1 cellular context compared by ENCODE assay signal in the genomic region with DNA sequence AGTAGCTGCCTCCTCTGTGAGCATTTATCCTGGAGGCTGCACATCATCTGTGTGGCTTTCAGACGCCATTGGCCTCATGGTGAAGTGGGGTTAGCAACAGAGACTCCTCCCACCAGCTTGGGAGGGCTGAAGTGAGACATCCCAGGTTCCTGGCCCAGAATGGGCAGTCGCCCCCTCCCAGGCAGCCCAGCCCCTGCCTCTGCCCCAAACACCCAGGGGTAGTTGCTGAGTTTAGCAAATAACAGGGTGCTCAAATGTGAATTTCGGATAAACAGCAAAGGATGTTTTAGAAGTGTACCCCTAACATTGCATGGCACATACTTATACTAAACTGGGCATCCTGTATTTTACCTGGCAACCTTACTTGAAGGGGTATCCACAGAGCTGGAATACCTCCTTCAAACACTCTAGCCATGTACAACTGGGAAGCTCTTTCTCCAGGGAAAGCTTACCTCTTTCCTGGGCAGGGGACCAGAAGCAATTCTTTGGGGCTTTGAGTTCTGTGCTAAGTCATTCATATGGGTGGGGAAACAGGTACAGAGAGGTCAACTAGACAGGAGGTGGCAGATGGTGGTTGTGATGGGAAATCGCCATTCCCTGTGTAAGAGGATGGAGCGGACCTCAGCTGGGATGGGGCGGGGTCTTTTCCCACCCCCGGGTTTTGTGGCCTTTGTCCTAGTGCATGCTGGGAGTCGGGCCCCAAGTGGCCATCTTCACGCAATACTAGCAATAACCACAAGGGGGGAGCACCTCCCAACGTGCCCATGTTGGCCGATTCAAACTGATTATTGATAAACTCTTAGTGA.
A peak's percentile ranks its signal among the peaks of the same experiment; 100 is the strongest.
TF ChIP-seq lines count a peak whose summit lies in the region.

No MANE protein-coding gene starts in this region.

TF ChIP-seq in K562, 482 proteins besides CTCF, POLR2A, EP300 and RAD21 (continued from another document and continues in another):
- TF ChIP-seq GTF2E2 (tag; IDR thresholded peaks at IDR 0.05) (peak; percentile 35; the same call in 1 of the 2 replicates), ZFX (CRISPR knock-in tag; IDR thresholded peaks at IDR 0.05) (0 out of 2 replicates have a peak, but pooled peaks have one; percentile 38), CBFA2T2 (conservative IDR thresholded peaks at IDR 0.05) (no peak), ERF (CRISPR knock-in tag; IDR thresholded peaks at IDR 0.05) (0 out of 2 replicates have a peak, but pooled peaks have one; percentile 53), POLR2AphosphoS2 (IDR thresholded peaks at IDR 0.05; ENCODE audit: low read length) (no peak), CHCHD3 (CRISPR knock-in tag; IDR thresholded peaks at IDR 0.05) (peak; percentile 43; the same call in 1 of the 2 replicates), SIN3B (IDR thresholded peaks at IDR 0.05; ENCODE audit: low read depth) (no peak), PTRF (tag; IDR thresholded peaks at IDR 0.05) (no peak), ZNF444 (CRISPR knock-in tag; IDR thresholded peaks at IDR 0.05) (no peak), NFE2 (IDR thresholded peaks at IDR 0.05; ENCODE audit: low read depth) (peak; percentile 33; the same call in 1 of the 2 replicates), NELFE (IDR thresholded peaks at IDR 0.05; ENCODE audit: insufficient read depth, insufficient read length) (no peak), SUPT5H (IDR thresholded peaks at IDR 0.05) (peak; percentile 65), TAF15 (IDR thresholded peaks at IDR 0.05; ENCODE audit: low read depth, low read length) (no peak), ZNF354B (CRISPR knock-in tag; IDR thresholded peaks at IDR 0.05) (no peak)
- TF ChIP-seq, protein P1, sequence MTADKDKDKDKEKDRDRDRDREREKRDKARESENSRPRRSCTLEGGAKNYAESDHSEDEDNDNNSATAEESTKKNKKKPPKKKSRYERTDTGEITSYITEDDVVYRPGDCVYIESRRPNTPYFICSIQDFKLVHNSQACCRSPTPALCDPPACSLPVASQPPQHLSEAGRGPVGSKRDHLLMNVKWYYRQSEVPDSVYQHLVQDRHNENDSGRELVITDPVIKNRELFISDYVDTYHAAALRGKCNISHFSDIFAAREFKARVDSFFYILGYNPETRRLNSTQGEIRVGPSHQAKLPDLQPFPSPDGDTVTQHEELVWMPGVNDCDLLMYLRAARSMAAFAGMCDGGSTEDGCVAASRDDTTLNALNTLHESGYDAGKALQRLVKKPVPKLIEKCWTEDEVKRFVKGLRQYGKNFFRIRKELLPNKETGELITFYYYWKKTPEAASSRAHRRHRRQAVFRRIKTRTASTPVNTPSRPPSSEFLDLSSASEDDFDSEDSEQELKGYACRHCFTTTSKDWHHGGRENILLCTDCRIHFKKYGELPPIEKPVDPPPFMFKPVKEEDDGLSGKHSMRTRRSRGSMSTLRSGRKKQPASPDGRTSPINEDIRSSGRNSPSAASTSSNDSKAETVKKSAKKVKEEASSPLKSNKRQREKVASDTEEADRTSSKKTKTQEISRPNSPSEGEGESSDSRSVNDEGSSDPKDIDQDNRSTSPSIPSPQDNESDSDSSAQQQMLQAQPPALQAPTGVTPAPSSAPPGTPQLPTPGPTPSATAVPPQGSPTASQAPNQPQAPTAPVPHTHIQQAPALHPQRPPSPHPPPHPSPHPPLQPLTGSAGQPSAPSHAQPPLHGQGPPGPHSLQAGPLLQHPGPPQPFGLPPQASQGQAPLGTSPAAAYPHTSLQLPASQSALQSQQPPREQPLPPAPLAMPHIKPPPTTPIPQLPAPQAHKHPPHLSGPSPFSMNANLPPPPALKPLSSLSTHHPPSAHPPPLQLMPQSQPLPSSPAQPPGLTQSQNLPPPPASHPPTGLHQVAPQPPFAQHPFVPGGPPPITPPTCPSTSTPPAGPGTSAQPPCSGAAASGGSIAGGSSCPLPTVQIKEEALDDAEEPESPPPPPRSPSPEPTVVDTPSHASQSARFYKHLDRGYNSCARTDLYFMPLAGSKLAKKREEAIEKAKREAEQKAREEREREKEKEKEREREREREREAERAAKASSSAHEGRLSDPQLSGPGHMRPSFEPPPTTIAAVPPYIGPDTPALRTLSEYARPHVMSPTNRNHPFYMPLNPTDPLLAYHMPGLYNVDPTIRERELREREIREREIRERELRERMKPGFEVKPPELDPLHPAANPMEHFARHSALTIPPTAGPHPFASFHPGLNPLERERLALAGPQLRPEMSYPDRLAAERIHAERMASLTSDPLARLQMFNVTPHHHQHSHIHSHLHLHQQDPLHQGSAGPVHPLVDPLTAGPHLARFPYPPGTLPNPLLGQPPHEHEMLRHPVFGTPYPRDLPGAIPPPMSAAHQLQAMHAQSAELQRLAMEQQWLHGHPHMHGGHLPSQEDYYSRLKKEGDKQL (CRISPR knock-in tag; IDR thresholded peaks at IDR 0.05; ENCODE audit: borderline replicate concordance), result no peak
- TF ChIP-seq, protein P2, sequence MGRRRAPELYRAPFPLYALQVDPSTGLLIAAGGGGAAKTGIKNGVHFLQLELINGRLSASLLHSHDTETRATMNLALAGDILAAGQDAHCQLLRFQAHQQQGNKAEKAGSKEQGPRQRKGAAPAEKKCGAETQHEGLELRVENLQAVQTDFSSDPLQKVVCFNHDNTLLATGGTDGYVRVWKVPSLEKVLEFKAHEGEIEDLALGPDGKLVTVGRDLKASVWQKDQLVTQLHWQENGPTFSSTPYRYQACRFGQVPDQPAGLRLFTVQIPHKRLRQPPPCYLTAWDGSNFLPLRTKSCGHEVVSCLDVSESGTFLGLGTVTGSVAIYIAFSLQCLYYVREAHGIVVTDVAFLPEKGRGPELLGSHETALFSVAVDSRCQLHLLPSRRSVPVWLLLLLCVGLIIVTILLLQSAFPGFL (CRISPR knock-in tag; IDR thresholded peaks at IDR 0.05), result no peak
- TF ChIP-seq, protein P3, sequence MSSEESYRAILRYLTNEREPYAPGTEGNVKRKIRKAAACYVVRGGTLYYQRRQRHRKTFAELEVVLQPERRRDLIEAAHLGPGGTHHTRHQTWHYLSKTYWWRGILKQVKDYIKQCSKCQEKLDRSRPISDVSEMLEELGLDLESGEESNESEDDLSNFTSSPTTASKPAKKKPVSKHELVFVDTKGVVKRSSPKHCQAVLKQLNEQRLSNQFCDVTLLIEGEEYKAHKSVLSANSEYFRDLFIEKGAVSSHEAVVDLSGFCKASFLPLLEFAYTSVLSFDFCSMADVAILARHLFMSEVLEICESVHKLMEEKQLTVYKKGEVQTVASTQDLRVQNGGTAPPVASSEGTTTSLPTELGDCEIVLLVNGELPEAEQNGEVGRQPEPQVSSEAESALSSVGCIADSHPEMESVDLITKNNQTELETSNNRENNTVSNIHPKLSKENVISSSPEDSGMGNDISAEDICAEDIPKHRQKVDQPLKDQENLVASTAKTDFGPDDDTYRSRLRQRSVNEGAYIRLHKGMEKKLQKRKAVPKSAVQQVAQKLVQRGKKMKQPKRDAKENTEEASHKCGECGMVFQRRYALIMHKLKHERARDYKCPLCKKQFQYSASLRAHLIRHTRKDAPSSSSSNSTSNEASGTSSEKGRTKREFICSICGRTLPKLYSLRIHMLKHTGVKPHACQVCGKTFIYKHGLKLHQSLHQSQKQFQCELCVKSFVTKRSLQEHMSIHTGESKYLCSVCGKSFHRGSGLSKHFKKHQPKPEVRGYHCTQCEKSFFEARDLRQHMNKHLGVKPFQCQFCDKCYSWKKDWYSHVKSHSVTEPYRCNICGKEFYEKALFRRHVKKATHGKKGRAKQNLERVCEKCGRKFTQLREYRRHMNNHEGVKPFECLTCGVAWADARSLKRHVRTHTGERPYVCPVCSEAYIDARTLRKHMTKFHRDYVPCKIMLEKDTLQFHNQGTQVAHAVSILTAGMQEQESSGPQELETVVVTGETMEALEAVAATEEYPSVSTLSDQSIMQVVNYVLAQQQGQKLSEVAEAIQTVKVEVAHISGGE (CRISPR knock-in tag; IDR thresholded peaks at IDR 0.05), result no peak
- TF ChIP-seq, protein P4, sequence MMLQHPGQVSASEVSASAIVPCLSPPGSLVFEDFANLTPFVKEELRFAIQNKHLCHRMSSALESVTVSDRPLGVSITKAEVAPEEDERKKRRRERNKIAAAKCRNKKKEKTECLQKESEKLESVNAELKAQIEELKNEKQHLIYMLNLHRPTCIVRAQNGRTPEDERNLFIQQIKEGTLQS (IDR thresholded peaks at IDR 0.05), result no peak
- TF ChIP-seq, protein P4 (CRISPR knock-in tag; conservative IDR thresholded peaks at IDR 0.05), result no peak
- TF ChIP-seq, protein P5, sequence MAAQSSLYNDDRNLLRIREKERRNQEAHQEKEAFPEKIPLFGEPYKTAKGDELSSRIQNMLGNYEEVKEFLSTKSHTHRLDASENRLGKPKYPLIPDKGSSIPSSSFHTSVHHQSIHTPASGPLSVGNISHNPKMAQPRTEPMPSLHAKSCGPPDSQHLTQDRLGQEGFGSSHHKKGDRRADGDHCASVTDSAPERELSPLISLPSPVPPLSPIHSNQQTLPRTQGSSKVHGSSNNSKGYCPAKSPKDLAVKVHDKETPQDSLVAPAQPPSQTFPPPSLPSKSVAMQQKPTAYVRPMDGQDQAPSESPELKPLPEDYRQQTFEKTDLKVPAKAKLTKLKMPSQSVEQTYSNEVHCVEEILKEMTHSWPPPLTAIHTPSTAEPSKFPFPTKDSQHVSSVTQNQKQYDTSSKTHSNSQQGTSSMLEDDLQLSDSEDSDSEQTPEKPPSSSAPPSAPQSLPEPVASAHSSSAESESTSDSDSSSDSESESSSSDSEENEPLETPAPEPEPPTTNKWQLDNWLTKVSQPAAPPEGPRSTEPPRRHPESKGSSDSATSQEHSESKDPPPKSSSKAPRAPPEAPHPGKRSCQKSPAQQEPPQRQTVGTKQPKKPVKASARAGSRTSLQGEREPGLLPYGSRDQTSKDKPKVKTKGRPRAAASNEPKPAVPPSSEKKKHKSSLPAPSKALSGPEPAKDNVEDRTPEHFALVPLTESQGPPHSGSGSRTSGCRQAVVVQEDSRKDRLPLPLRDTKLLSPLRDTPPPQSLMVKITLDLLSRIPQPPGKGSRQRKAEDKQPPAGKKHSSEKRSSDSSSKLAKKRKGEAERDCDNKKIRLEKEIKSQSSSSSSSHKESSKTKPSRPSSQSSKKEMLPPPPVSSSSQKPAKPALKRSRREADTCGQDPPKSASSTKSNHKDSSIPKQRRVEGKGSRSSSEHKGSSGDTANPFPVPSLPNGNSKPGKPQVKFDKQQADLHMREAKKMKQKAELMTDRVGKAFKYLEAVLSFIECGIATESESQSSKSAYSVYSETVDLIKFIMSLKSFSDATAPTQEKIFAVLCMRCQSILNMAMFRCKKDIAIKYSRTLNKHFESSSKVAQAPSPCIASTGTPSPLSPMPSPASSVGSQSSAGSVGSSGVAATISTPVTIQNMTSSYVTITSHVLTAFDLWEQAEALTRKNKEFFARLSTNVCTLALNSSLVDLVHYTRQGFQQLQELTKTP (IDR thresholded peaks at IDR 0.05; ENCODE audit: low read depth in 1 of 2, partially characterized antibody in 2 of 2), result peak in 1 of 2 experiments; percentile 48
- TF ChIP-seq, protein P6, sequence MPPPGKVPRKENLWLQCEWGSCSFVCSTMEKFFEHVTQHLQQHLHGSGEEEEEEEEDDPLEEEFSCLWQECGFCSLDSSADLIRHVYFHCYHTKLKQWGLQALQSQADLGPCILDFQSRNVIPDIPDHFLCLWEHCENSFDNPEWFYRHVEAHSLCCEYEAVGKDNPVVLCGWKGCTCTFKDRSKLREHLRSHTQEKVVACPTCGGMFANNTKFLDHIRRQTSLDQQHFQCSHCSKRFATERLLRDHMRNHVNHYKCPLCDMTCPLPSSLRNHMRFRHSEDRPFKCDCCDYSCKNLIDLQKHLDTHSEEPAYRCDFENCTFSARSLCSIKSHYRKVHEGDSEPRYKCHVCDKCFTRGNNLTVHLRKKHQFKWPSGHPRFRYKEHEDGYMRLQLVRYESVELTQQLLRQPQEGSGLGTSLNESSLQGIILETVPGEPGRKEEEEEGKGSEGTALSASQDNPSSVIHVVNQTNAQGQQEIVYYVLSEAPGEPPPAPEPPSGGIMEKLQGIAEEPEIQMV (tag; conservative IDR thresholded peaks at IDR 0.05; ENCODE audit: low read depth), result no peak
